In the genomic region with DNA sequence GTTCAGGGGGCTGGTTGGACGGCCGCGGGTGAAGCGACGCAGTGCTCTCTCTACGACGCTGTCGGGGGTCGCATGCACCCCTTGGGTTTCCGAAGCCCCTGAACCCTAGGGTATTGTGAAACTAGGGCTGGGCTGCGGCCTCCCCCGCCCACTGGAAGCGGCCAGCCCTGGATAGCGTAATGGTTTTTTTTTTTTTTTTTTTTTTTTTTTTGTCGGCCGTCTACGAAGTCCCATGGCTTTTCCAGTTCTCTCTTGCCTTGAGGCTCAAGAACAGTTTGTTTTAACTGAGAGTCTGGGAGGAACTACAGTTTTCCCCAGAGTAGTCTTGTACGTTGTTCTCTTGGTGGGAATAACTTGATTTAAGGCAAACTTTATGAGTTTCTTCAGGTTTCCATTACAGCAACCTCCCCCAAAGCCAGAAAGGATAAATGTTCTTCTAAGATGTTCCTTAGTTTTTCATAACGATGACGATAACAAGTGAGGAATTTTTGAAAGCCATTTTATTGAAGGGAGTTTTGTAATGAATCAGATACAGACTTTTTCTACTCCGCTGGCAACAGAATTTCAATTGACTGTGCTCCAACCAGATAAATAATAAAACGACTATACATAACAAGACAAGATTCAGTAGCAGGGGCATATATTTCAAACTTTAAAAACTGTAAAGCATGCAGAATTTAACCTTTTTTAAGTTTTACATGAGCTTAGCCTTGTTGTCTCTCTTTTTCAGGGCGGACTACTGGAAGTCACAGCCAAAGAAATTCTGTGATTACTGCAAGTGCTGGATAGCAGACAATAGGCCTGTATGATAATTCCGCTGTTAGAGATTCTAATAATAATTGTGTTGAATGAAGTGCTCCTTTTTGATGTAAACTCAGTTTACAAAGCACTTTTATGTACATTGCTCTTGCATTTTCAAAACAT, we compare ENCODE assay signal across 8 cellular contexts. TPM values are rescaled to one million over a fixed set of nuclear protein-coding genes. Genes with fewer than 3 reads are reported as not detected.
DNase-seq lines count a peak whose midpoint lies in the region; ATAC-seq and TF ChIP-seq lines count a peak whose summit lies in the region.

No MANE protein-coding gene starts in this region.

- H3K9me3 Mint-ChIP-seq in Caco-2 (ENCODE audit: unreplicated experiment), result no peaks in the 10 kb centered on the region

- H3K9ac ChIP-seq in SK-N-SH (peak overlapping the region; percentile 97), muscle layer of colon (ENCODE audit: low read length) (peak overlapping the region; percentile 97)

- peaks cover 34% of the 10 kb centered on the region for H3K4me1 Mint-ChIP-seq in Caco-2 (ENCODE audit: low read depth, unreplicated experiment)

- POLR2A ChIA-PET in Caco-2 (lab: Charles Lee), result no interaction called here
- POLR2A ChIA-PET in SK-N-SH (lab: Yijun Ruan, JAX), result interaction anchor here (0.9 to 2.8 kb wide), 2 partner anchors 77 to 140 kb away, joined by 3 to 7 read pairs; no protein-coding TSS in a partner anchor

- ATAC-seq in GM19438 (IDR thresholded peaks at IDR 0.05; ENCODE audit: low read depth, unreplicated experiment) (peak; percentile 31), HG03439 (IDR thresholded peaks at IDR 0.05; ENCODE audit: unreplicated experiment) (peak; percentile 31)

- H3K27ac ChIP-seq in SK-N-SH (ENCODE audit: low read depth in 2 of 2, low read length in 1 of 2) (peak overlapping the region; percentile 96 to 99), muscle layer of colon (ENCODE audit: low read depth, low read length) (peak overlapping the region; percentile 95)

- H3F3A ChIP-seq in SK-N-SH (replicated peaks; ENCODE audit: insufficient read depth), result peaks cover 32% of the 10 kb centered on the region

- BruUV-seq in Caco-2 (replicated peaks; lab: Mats Ljungman, UMichigan), result TSS peak; percentile 52

- H3K27me3 Mint-ChIP-seq in Caco-2 (ENCODE audit: insufficient read depth, unreplicated experiment), result no peaks in the 10 kb centered on the region

- TF ChIP-seq RAD21 in SK-N-SH (IDR thresholded peaks at IDR 0.05; ENCODE audit: low read length), result no peak

- no peaks in the 10 kb centered on the region for H3K9me2 ChIP-seq in SK-N-SH

- no peak for TF ChIP-seq EP300 in SK-N-SH (IDR thresholded peaks at IDR 0.05; ENCODE audit: borderline replicate concordance in 1 of 2, low read depth in 1 of 2, low read length in 1 of 2)

- DNase-seq in Caco-2, result no peak
- no peak for DNase-seq in SK-N-SH
- DNase-seq in epithelial cell of esophagus (ENCODE audit: low read depth), result peak; percentile 80
- no peak for DNase-seq in 8988T
- DNase-seq in G401 (ENCODE audit: low spot score), result no peak

- H3K79me2 ChIP-seq in SK-N-SH (ENCODE audit: insufficient read depth), result peaks cover 76% of the 10 kb centered on the region

- in situ Hi-C loops in G401 (cut with HindIII; ENCODE audit: low sequenced_read_pairs), result no loop called here

- H3K4me3 ChIP-seq in Caco-2 (ENCODE audit: low read depth, low read length) (peak overlapping the region; percentile 76), SK-N-SH (ENCODE audit: low read depth in 2 of 2, low read length in 1 of 2) (peak overlapping the region; percentile 88 to 91), epithelial cell of esophagus (ENCODE audit: low read length) (peak overlapping the region; percentile 88), muscle layer of colon (ENCODE audit: low read depth in 1 of 2, low read length in 2 of 2) (peak overlapping the region; percentile 38 to 94)

- no peaks in the 10 kb centered on the region for H3K27me3 ChIP-seq in Caco-2 (replicated peaks; ENCODE audit: control insufficient read depth, insufficient read depth, low read length)
- H3K27me3 ChIP-seq in SK-N-SH (ENCODE audit: insufficient read depth), result no peaks in the 10 kb centered on the region
- no peaks in the 10 kb centered on the region for H3K27me3 ChIP-seq in muscle layer of colon (ENCODE audit: control insufficient read depth in 1 of 2, insufficient read depth in 2 of 2, low read length in 2 of 2)

- CTCF ChIA-PET in Caco-2 (lab: Charles Lee) (no interaction called here), SK-N-SH (lab: Yijun Ruan, JAX) (interaction anchor here (1.0 to 3.3 kb wide), 4 partner anchors 39 to 273 kb away, joined by 3 to 14 read pairs (median 5); partner anchors contain the start of gene SLC25A15)

- H4K20me1 ChIP-seq in SK-N-SH (ENCODE audit: insufficient read depth), result no peaks in the 10 kb centered on the region; the same call in 1 of the 2 replicates

- no peaks in the 10 kb centered on the region for H3K9me3 ChIP-seq in Caco-2
- H3K9me3 ChIP-seq in SK-N-SH, result no peaks in the 10 kb centered on the region
- H3K9me3 ChIP-seq in muscle layer of colon (ENCODE audit: low read length), result no peaks in the 10 kb centered on the region

- peaks cover 58% of the 10 kb centered on the region for H3K36me3 Mint-ChIP-seq in Caco-2 (ENCODE audit: insufficient read depth, unreplicated experiment)

- TF ChIP-seq CTCF in Caco-2 (IDR thresholded peaks at IDR 0.05; ENCODE audit: insufficient read depth in 1 of 2, low read depth in 1 of 2, low read length in 1 of 2, severe bottlenecking in 1 of 2, unreplicated experiment in 1 of 2) (no peak), SK-N-SH (IDR thresholded peaks at IDR 0.05) (no peak), epithelial cell of esophagus (IDR thresholded peaks at IDR 0.05; ENCODE audit: insufficient read depth, low read depth, low read length, missing control alignments) (no peak)

- peak overlapping the region; percentile 95 for H3K4me3 Mint-ChIP-seq in Caco-2 (ENCODE audit: unreplicated experiment)

- H3K4me1 ChIP-seq in Caco-2 (peaks cover 50% of the 10 kb centered on the region), SK-N-SH (ENCODE audit: control insufficient read depth in 1 of 2, insufficient read depth in 2 of 2, low read depth in 1 of 2, low read length in 1 of 2) (peaks cover 8 to 12% of the 10 kb centered on the region in 2 experiments; a peak in 3 of 4 replicates), muscle layer of colon (ENCODE audit: insufficient read depth, low read length) (peaks cover 57% of the 10 kb centered on the region)

- H3K36me3 ChIP-seq in Caco-2 (ENCODE audit: control insufficient read depth, insufficient read depth, low read length), result peaks cover 5% of the 10 kb centered on the region; the same call in 1 of the 2 replicates
- peaks cover 33 to 41% of the 10 kb centered on the region in 2 experiments for H3K36me3 ChIP-seq in SK-N-SH (replicated peaks in 1 of 2; ENCODE audit: control insufficient read depth in 1 of 2, insufficient read depth in 2 of 2, low read length in 1 of 2)
- H3K36me3 ChIP-seq in muscle layer of colon (ENCODE audit: insufficient read depth, low read length), result peaks cover 18% of the 10 kb centered on the region

- intact Hi-C loops in Caco-2 (cut with micrococcal nuclease; ENCODE audit: unreplicated experiment), result loop anchor here (1.0 kb wide), 2 partner anchors 43 to 68 kb away; partner anchors contain the start of gene ELF1

- peak overlapping the region; percentile 75 for H2AFZ ChIP-seq in SK-N-SH (ENCODE audit: low read depth)

- peak overlapping the region; percentile 84 for H3K4me2 ChIP-seq in SK-N-SH

- H3K27ac Mint-ChIP-seq in Caco-2 (ENCODE audit: unreplicated experiment), result peak overlapping the region; percentile 99

- WGBS in SK-N-SH (ENCODE audit: low lambda C conversion rate), result 7% methylated on average over 17 of the region's 24 CpGs

TF ChIP-seq in SK-N-SH, 30 proteins besides CTCF, POLR2A, EP300 and RAD21 (continues in another document):
- no peak for TF ChIP-seq TEAD4 (IDR thresholded peaks at IDR 0.05; ENCODE audit: borderline replicate concordance, insufficient read depth)
- no peak for TF ChIP-seq SIN3A (IDR thresholded peaks at IDR 0.05; ENCODE audit: borderline replicate concordance, low read depth, low read length)
- TF ChIP-seq RXRA (IDR thresholded peaks at IDR 0.05; ENCODE audit: borderline replicate concordance, low read depth), result no peak
- TF ChIP-seq USF1 (IDR thresholded peaks at IDR 0.05; ENCODE audit: borderline replicate concordance, low read depth), result no peak
- TF ChIP-seq POLR2AphosphoS5 (IDR thresholded peaks at IDR 0.05; ENCODE audit: low read depth, low read length), result no peak
- TF ChIP-seq FOSL2 (IDR thresholded peaks at IDR 0.05; ENCODE audit: borderline replicate concordance, low read depth), result no peak

RNA-seq across cellular contexts. Expression of gene WBP4, which starts 0.9 kb away (rescaled TPM):
- 12.9 and 13.6 TPM in 2 replicates for total RNA-seq in Caco-2 (2022)
- polyA plus RNA-seq in SK-N-SH (2012; rRNA removed), result 6.4 and 6.8 TPM in 2 replicates
- polyA plus RNA-seq in SK-N-SH (2012; cell fraction: cytosol; rRNA removed), result 8.6 and 12.8 TPM in 2 replicates
- polyA plus RNA-seq in SK-N-SH (2012; cell fraction: nucleus; rRNA removed), result 2.5 and 6.0 TPM in 2 replicates
- 9.7 and 16.5 TPM in 2 replicates for total RNA-seq in G401 (2014; rRNA removed; shearing (Covaris generic))

RNA-seq across cellular contexts. Expression of gene ELF1, which starts 43.1 kb away (rescaled TPM):
- 108 and 116 TPM in 2 replicates for total RNA-seq in Caco-2 (2022)
- 11.1 and 11.6 TPM in 2 replicates for polyA plus RNA-seq in SK-N-SH (2012; rRNA removed)
- 12.5 and 13.6 TPM in 2 replicates for polyA plus RNA-seq in SK-N-SH (2012; cell fraction: cytosol; rRNA removed)
- 6.1 and 12.7 TPM in 2 replicates for polyA plus RNA-seq in SK-N-SH (2012; cell fraction: nucleus; rRNA removed)
- total RNA-seq in G401 (2014; rRNA removed; shearing (Covaris generic)), result 6.7 and 9.0 TPM in 2 replicates

Comparison
In these comparisons a context has a peak if more than half of its experiments do, and no peak if none do; other contexts are left out.
1. RNA of gene ELF1, which starts 43.1 kb away (total RNA-seq): 108 to 116 TPM in Caco-2; 6.7 to 9.0 TPM in G401; every median in the first group is over 10 times any median in the second.
2. Peak in every context shown above with its lines, with median percentiles within 50 percentile points of each other: H3K4me3 ChIP-seq.